In genomic region chr14:103348154-103348553, GRCh38 we compare ENCODE assay signal across 1 cellular context.
TF ChIP-seq lines count a peak whose summit lies in the region.

No MANE protein-coding gene starts in this region.

TF ChIP-seq in HEK293, 187 proteins besides CTCF, POLR2A, EP300 and RAD21 (continued from another document):
- TF ChIP-seq PRDM2 (tag by site-specific recombination; IDR thresholded peaks at IDR 0.05; ENCODE audit: borderline replicate concordance) (no peak), ZNF350 (tag by site-specific recombination; IDR thresholded peaks at IDR 0.05) (no peak), ZNF768 (tag by site-specific recombination; IDR thresholded peaks at IDR 0.05) (no peak), ZNF623 (tag by site-specific recombination; IDR thresholded peaks at IDR 0.05) (no peak), ZNF654 (tag by site-specific recombination; IDR thresholded peaks at IDR 0.05; ENCODE audit: low read depth) (no peak), ZNF692 (tag by site-specific recombination; IDR thresholded peaks at IDR 0.05) (peak; percentile 71), ZFP69B (tag by site-specific recombination; IDR thresholded peaks at IDR 0.05) (peak; percentile 74), ZNF184 (tag by site-specific recombination; IDR thresholded peaks at IDR 0.05) (no peak), ZFHX2 (tag by site-specific recombination; conservative IDR thresholded peaks at IDR 0.05) (peak; percentile 34), PRDM10 (tag by site-specific recombination; IDR thresholded peaks at IDR 0.05) (peak; percentile 63), PRDM6 (tag by site-specific recombination; IDR thresholded peaks at IDR 0.05) (peak; percentile 34; the same call in 1 of the 2 replicates), SCRT2 (tag by site-specific recombination; IDR thresholded peaks at IDR 0.05) (no peak), ZNF600 (tag by site-specific recombination; IDR thresholded peaks at IDR 0.05) (peak; percentile 42; the same call in 1 of the 2 replicates)
